In genomic region chr2:234014462-234014861, GRCh38 we compare ENCODE assay signal across 27 cellular contexts. TPM values are rescaled to one million over a fixed set of nuclear protein-coding genes. Genes with fewer than 3 reads are reported as not detected.
"Had no signal": no experiment of that assay in that cellular context is flagged by ENCODE, and none has a peak within 500 bp of the region (broad histone marks: within the 10 kb centered on the region; RNA-seq: fewer than 3 reads in every experiment).

No MANE protein-coding gene starts in this region.

- DNase-seq: stimulated activated CD4-positive, alpha-beta T cell treated with anti-CD3 and anti-CD28 coated beads, Interleukin-2, amount 100 ng/mL, for 48 hours; stimulated activated CD4-positive, alpha-beta T cell treated with anti-CD3 and anti-CD28 coated beads, Interleukin-4, amount 100 ng/mL, for 1 hour; stimulated activated CD4-positive, alpha-beta T cell treated with anti-CD3 and anti-CD28 coated beads, Interleukin-4, amount 100 ng/mL, for 24 hours; stimulated activated CD4-positive, alpha-beta T cell treated with anti-CD3 and anti-CD28 coated beads, Interleukin-4, amount 100 ng/mL, for 4 hours; stimulated activated CD8-positive, alpha-beta memory T cell treated with anti-CD3 and anti-CD28 coated beads, Interleukin-4, amount 100 ng/mL, for 48 hours; stimulated activated naive B cell treated with anti-CD40 and anti-IgM and Interleukin-4, amounts not matched to agents 10 μg/mL and 1 μg/mL and 100 μg/mL, for 72 hours; stimulated activated naive CD4-positive, alpha-beta T cell; stimulated activated naive CD4-positive, alpha-beta T cell treated with Interleukin-2 at 50 U/mL for 16 hours; stimulated activated naive CD8-positive, alpha-beta T cell treated with anti-CD3 and anti-CD28 coated beads, Interleukin-15, amount 100 ng/mL, for 72 hours; stimulated activated naive CD8-positive, alpha-beta T cell treated with anti-CD3 and anti-CD28 coated beads, Interleukin-15, Interleukin-2, amounts not matched to agents 100 U/mL and 50 U/mL, for 24 hours; stomach; substantia nigra; testis; thyroid gland; tibial artery; transverse colon; trophoblast cell; upper lobe of left lung; upper lobe of right lung; uterus had no signal

- H3K4me3 ChIP-seq: stomach, suprapubic skin, testis, thoracic aorta, thyroid gland, tibial artery, tibial nerve, transverse colon, upper lobe of left lung, upper lobe of right lung, uterus, vagina had no signal

- H3K9me3 ChIP-seq: suprapubic skin, testis, thyroid gland, tibial artery, transverse colon, upper lobe of left lung, upper lobe of right lung, uterus, vagina had no signal

- H3K27ac ChIP-seq: stomach, suprapubic skin, testis, thoracic aorta, thyroid gland, tibial artery, tibial nerve, transverse colon, upper lobe of left lung, upper lobe of right lung, uterus, vagina had no signal

- H3K4me1 ChIP-seq: stomach, suprapubic skin, testis, thyroid gland, tibial artery, tibial nerve, transverse colon, upper lobe of left lung, upper lobe of right lung, uterus, vagina had no signal

- H3K27me3 ChIP-seq: testis, thyroid gland, tibial artery, tibial nerve, upper lobe of left lung, uterus, vagina had no signal

- ATAC-seq: stimulated activated effector memory CD8-positive, alpha-beta T cell treated with anti-CD3 and anti-CD28 coated beads, Interleukin-12 subunit alpha, Interleukin-12 subunit beta, amount 100 ng/mL, for 72 hours; stimulated activated memory B cell treated with anti-CD40 and anti-IgM and Interleukin-4, amounts not matched to agents 10 μg/mL and 1 μg/mL and 100 μg/mL, for 72 hours; stimulated activated naive B cell treated with anti-CD40 and anti-IgM and Interleukin-4, amounts not matched to agents 10 μg/mL and 1 μg/mL and 100 μg/mL, for 72 hours; stimulated activated naive CD8-positive, alpha-beta T cell treated with anti-CD3 and anti-CD28 coated beads, Interleukin-15, amount 100 ng/mL, for 72 hours; stimulated activated naive CD8-positive, alpha-beta T cell treated with anti-CD3 and anti-CD28 coated beads, Interleukin-15, Interleukin-2, amounts not matched to agents 100 U/mL and 50 U/mL, for 24 hours; upper lobe of right lung had no signal

- H3K36me3 ChIP-seq: stomach, suprapubic skin, thoracic aorta, thyroid gland, tibial artery, tibial nerve, transverse colon, upper lobe of left lung, upper lobe of right lung, uterus, vagina had no signal

RNA-seq across cellular contexts. Expression of gene SPP2, which starts 36.0 kb away (rescaled TPM):
- polyA plus RNA-seq: stomach, urinary bladder had no signal
